In genomic region chr6:146357578-146358340, GRCh38 we compare ENCODE assay signal across 9 cellular contexts.
DNase-seq lines count a peak whose midpoint lies in the region; ATAC-seq and TF ChIP-seq lines count a peak whose summit lies in the region.
"Had no signal": no experiment of that assay in that cellular context is flagged by ENCODE, and none has a peak within 500 bp of the region (broad histone marks: within the 10 kb centered on the region; RNA-seq: fewer than 3 reads in every experiment).

No MANE protein-coding gene starts in this region.

- CTCF ChIA-PET in Calu3 (lab: Charles Lee): no interaction called here

- DNase-seq in Calu3 (no peak), astrocyte of the spinal cord (ENCODE audit: low read depth, low spot score) (peak; percentile 90), renal cortical epithelial cell (ENCODE audit: low read depth) (peak; percentile 87), ovary (no peak), GOT3 (lab: John Stamatoyannopoulos, UW) (no peak)
- DNase-seq in stimulated activated naive CD4-positive, alpha-beta T cell treated with Interleukin-2 at 50 U/mL for 16 hours (lab: John Stamatoyannopoulos, UW): no peak

- H3K9me3 Mint-ChIP-seq in Calu3 (ENCODE audit: low read depth, unreplicated experiment): no peaks in the 10 kb centered on the region
- H3K9me3 Mint-ChIP-seq: memory B cell had no signal

- in situ Hi-C loops in astrocyte of the spinal cord (cut with HindIII; ENCODE audit: low sequenced_read_pairs): no loop called here

- H3K27ac ChIP-seq in HUES48 (ENCODE audit: low read depth, low read length): peak overlapping the region; percentile 58
- H3K27ac ChIP-seq in ovary: no peak overlapping the region

- peak overlapping the region; percentile 66 for H3K27ac Mint-ChIP-seq in Calu3 (ENCODE audit: unreplicated experiment)
- H3K27ac Mint-ChIP-seq: memory B cell had no signal

- H3K27me3 ChIP-seq in HUES48 (ENCODE audit: control insufficient read depth, insufficient read depth, low read length) (no peaks in the 10 kb centered on the region), ovary (no peaks in the 10 kb centered on the region)

- BruUV-seq in Calu3 (replicated peaks; lab: Mats Ljungman, UMichigan): no TSS peak

- peaks cover 31% of the 10 kb centered on the region for H3K4me1 ChIP-seq in HUES48 (ENCODE audit: control insufficient read depth, insufficient read depth, low read length)
- no peaks in the 10 kb centered on the region for H3K4me1 ChIP-seq in ovary (ENCODE audit: insufficient read depth)

- H3K36me3 ChIP-seq in HUES48 (ENCODE audit: control insufficient read depth, insufficient read depth, low read length) (no peaks in the 10 kb centered on the region), ovary (no peaks in the 10 kb centered on the region)

- H3K4me1 Mint-ChIP-seq in Calu3 (ENCODE audit: low read depth, unreplicated experiment): peaks cover 49% of the 10 kb centered on the region
- H3K4me1 Mint-ChIP-seq: memory B cell had no signal

- H3K9me3 ChIP-seq in HUES48 (ENCODE audit: control insufficient read depth, insufficient read depth, low read length) (no peaks in the 10 kb centered on the region), ovary (no peaks in the 10 kb centered on the region)

- intact Hi-C loops in Calu3 (cut with micrococcal nuclease; ENCODE audit: unreplicated experiment) (loop anchor here (5.0 kb wide), 1 partner anchor 190 kb away; no protein-coding TSS in a partner anchor), ovary (cut with DNase I) (no loop called here)

- no peak overlapping the region for H3K9ac ChIP-seq in HUES48 (ENCODE audit: low read depth, low read length)

- TF ChIP-seq POLR2A in ovary (IDR thresholded peaks at IDR 0.05): no peak

- no peak for TF ChIP-seq CTCF in Calu3 (IDR thresholded peaks at IDR 0.05; ENCODE audit: unreplicated experiment)
- no peak for TF ChIP-seq CTCF in astrocyte of the spinal cord (IDR thresholded peaks at IDR 0.05; ENCODE audit: low read depth, low read length)
- TF ChIP-seq CTCF in ovary (IDR thresholded peaks at IDR 0.05): no peak

- no peaks in the 10 kb centered on the region for H3K36me3 Mint-ChIP-seq in Calu3 (ENCODE audit: insufficient read depth, unreplicated experiment)
- H3K36me3 Mint-ChIP-seq: memory B cell had no signal

- 65 to 76% (median 68%) methylated on average over 7 of the region's 7 CpGs for WGBS in ovary, 3 donors

- H3K27me3 Mint-ChIP-seq in Calu3 (ENCODE audit: unreplicated experiment): no peaks in the 10 kb centered on the region
- H3K27me3 Mint-ChIP-seq: memory B cell had no signal

- TF ChIP-seq EP300 in ovary (IDR thresholded peaks at IDR 0.05): no peak

- no peak overlapping the region for H3K4me3 ChIP-seq in HUES48 (ENCODE audit: low read depth, low read length)
- peak overlapping the region; percentile 6 for H3K4me3 ChIP-seq in astrocyte of the spinal cord (ENCODE audit: low read depth, low read length)
- H3K4me3 ChIP-seq in ovary: no peak overlapping the region

- no peak overlapping the region for H3K4me3 Mint-ChIP-seq in Calu3 (ENCODE audit: low read depth, unreplicated experiment)
- H3K4me3 Mint-ChIP-seq: memory B cell had no signal

- peak; percentile 75 for ATAC-seq in GM21390 (IDR thresholded peaks at IDR 0.05; ENCODE audit: unreplicated experiment)

Comparison
In these comparisons a context has a peak if more than half of its experiments do, and no peak if none do; other contexts are left out.
1. DNase-seq: peak in astrocyte of the spinal cord (single experiment) and renal cortical epithelial cell (single experiment); none in Calu3 (single experiment), stimulated activated naive CD4-positive, alpha-beta T cell treated with Interleukin-2 at 50 U/mL for 16 hours (single experiment), ovary (0 of 5) and GOT3 (single experiment).